In the genomic region with DNA sequence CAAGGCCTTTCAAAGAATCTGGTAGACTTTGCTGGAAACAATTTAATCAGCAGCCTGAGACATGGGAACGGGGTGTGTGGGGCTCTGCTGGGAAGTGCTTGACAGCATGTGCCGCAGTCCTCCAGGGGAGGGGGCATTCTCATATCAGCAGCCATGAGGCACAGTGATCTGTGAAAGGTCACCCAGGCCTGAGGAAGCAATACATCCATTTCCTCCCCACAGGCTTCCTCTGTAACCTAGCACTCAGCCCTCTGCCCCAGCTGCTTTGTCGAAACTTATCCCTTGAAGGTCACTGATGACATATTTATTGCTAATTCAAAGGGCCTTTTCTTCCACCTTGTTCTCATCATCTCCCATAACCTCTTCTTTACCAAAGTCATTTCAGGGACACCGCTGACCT, we compare ENCODE assay signal across 12 cellular contexts.
DNase-seq lines count a peak whose midpoint lies in the region; ATAC-seq lines count a peak whose summit lies in the region.
"Had no signal": no experiment of that assay in that cellular context is flagged by ENCODE, and none has a peak within 500 bp of the region (broad histone marks: within the 10 kb centered on the region; RNA-seq: fewer than 3 reads in every experiment).

No MANE protein-coding gene starts in this region.

- no peak overlapping the region for H3K4me3 ChIP-seq in BLaER1 treated with 17β-estradiol and CSF1 and Interleukin-3, amounts not matched to agents 10 nM and 100 nM
- H3K4me3 ChIP-seq: left lung had no signal

- H3K4me2 ChIP-seq in BLaER1 treated with 17β-estradiol and CSF1 and Interleukin-3, amounts not matched to agents 10 nM and 100 nM: peak overlapping the region in 7 of 11 experiments; percentile 26 to 62 (median 33); a peak in 13 of 22 replicates

- peaks cover 3% of the 10 kb centered on the region for H3K36me3 Mint-ChIP-seq in activated naive CD8-positive, alpha-beta T cell

- peaks cover 37 to 53% (median 41%) of the 10 kb centered on the region in 10 experiments for H3K4me1 ChIP-seq in BLaER1 treated with 17β-estradiol and CSF1 and Interleukin-3, amounts not matched to agents 10 nM and 100 nM

- H3K27ac Mint-ChIP-seq in activated naive CD8-positive, alpha-beta T cell: peak overlapping the region; percentile 35
- H3K27ac Mint-ChIP-seq: CD4-positive, alpha-beta T cell had no signal

- no peaks in the 10 kb centered on the region for H3K36me3 ChIP-seq in BLaER1 treated with 17β-estradiol and CSF1 and Interleukin-3, amounts not matched to agents 10 nM and 100 nM
- H3K36me3 ChIP-seq: left lung had no signal

- ATAC-seq in GM19023 (IDR thresholded peaks at IDR 0.05; ENCODE audit: unreplicated experiment) (peak; percentile 55), HG03342 (IDR thresholded peaks at IDR 0.05; ENCODE audit: unreplicated experiment) (peak; percentile 66), GM18502 (IDR thresholded peaks at IDR 0.05; ENCODE audit: poor library complexity, unreplicated experiment) (no peak), HG03565 (IDR thresholded peaks at IDR 0.05; ENCODE audit: unreplicated experiment) (no peak), HG02973 (IDR thresholded peaks at IDR 0.05; ENCODE audit: unreplicated experiment) (no peak)
- ATAC-seq: left lung had no signal

- H3K4me1 Mint-ChIP-seq in activated naive CD8-positive, alpha-beta T cell (ENCODE audit: low read depth): peaks cover 51% of the 10 kb centered on the region

- no peaks in the 10 kb centered on the region for H3K27me3 Mint-ChIP-seq in activated naive CD8-positive, alpha-beta T cell
- H3K27me3 Mint-ChIP-seq: CD4-positive, alpha-beta T cell had no signal

- no peak for DNase-seq in NCI-H146 treated with DMSO at 0.1 percent for 48 hours (lab: John Stamatoyannopoulos, UW; ENCODE audit: unreplicated experiment)
- DNase-seq: CD4-positive, alpha-beta T cell; left lung; NCI-H748 treated with DMSO at 0.1 percent for 48 hours; posterior cingulate gyrus had no signal

- H3K9me3 ChIP-seq in BLaER1 treated with 17β-estradiol and CSF1 and Interleukin-3, amounts not matched to agents 10 nM and 100 nM (replicated peaks in 1 of 11): peaks cover 0 to 15% (median 0%) of the 10 kb centered on the region in 11 experiments; a peak in 5 of 22 replicates
- H3K9me3 ChIP-seq: left lung had no signal

- H4K20me1 ChIP-seq in BLaER1 treated with 17β-estradiol and CSF1 and Interleukin-3, amounts not matched to agents 10 nM and 100 nM: no peaks in the 10 kb centered on the region

- peak overlapping the region; percentile 35 for H3K4me3 Mint-ChIP-seq in activated naive CD8-positive, alpha-beta T cell
- H3K4me3 Mint-ChIP-seq: CD4-positive, alpha-beta T cell had no signal

- H3K27ac ChIP-seq in BLaER1 treated with 17β-estradiol and CSF1 and Interleukin-3, amounts not matched to agents 10 nM and 100 nM: peak overlapping the region in 2 of 11 experiments; percentile 5 to 28; a peak in 3 of 22 replicates
- H3K27ac ChIP-seq: left lung had no signal

- no peak overlapping the region for H3K9ac ChIP-seq in BLaER1 treated with 17β-estradiol and CSF1 and Interleukin-3, amounts not matched to agents 10 nM and 100 nM

- no peaks in the 10 kb centered on the region for H3K9me3 Mint-ChIP-seq in activated naive CD8-positive, alpha-beta T cell (ENCODE audit: low read depth)
- H3K9me3 Mint-ChIP-seq: CD4-positive, alpha-beta T cell had no signal

- no peaks in the 10 kb centered on the region for H3K27me3 ChIP-seq in BLaER1 treated with 17β-estradiol and CSF1 and Interleukin-3, amounts not matched to agents 10 nM and 100 nM
- H3K27me3 ChIP-seq: left lung had no signal

Comparison
In these comparisons a context has a peak if more than half of its experiments do, and no peak if none do; other contexts are left out.
1. ATAC-seq: peak in GM19023 (single experiment) and HG03342 (single experiment); none in GM18502 (single experiment), HG03565 (single experiment) and HG02973 (single experiment).